ENCODE assay signal across 18 cellular contexts in genomic region chr7:70720191-70720873, GRCh38.
DNase-seq lines count a peak whose midpoint lies in the region; TF ChIP-seq lines count a peak whose summit lies in the region.
"Had no signal": no experiment of that assay in that cellular context is flagged by ENCODE, and none has a peak within 500 bp of the region (broad histone marks: within the 10 kb centered on the region; RNA-seq: fewer than 3 reads in every experiment).

No MANE protein-coding gene starts in this region.

- H4K20me1 ChIP-seq in OCI-LY7 (ENCODE audit: insufficient read depth, low read length) = no peaks in the 10 kb centered on the region; the same call in 1 of the 2 replicates

- no peak overlapping the region for H3K4me3 Mint-ChIP-seq in MCF 10A (ENCODE audit: unreplicated experiment)
- H3K4me3 Mint-ChIP-seq: activated CD8-positive, alpha-beta T cell treated with anti-CD3 and anti-CD28 coated beads, Interleukin-2, amount 10 ng/mL, durations not matched to agents 7 days and 5 days had no signal

- DNase-seq in breast epithelium (ENCODE audit: low spot score in 2 of 2) = no peak
- DNase-seq in MCF 10A (ENCODE audit: unreplicated experiment) = no peak
- DNase-seq in OCI-LY7 (ENCODE audit: low spot score) = no peak
- peak; percentile 68 for DNase-seq in foreskin melanocyte
- no peak for DNase-seq in islet precursor cell
- DNase-seq in GM20000 (ENCODE audit: low spot score) = no peak
- DNase-seq in RKO (ENCODE audit: low spot score) = no peak
- DNase-seq in NCI-H2171 treated with DMSO at 0.1 percent for 48 hours (lab: John Stamatoyannopoulos, UW) = no peak
- DNase-seq: ACHN; activated CD8-positive, alpha-beta T cell treated with anti-CD3 and anti-CD28 coated beads, Interleukin-2, amount 10 ng/mL, durations not matched to agents 7 days and 5 days; anterior cingulate cortex; Calu3; dermis blood vessel endothelial cell; HCEC 1CT; hypothalamus; left colon; SK-N-SH; testis had no signal

- POLR2A ChIA-PET in MCF 10A (lab: Yijun Ruan, JAX) = no interaction called here
- POLR2A ChIA-PET in OCI-LY7 (lab: Charles Lee) = interaction anchor here (0.5 to 1.4 kb wide), 2 partner anchors 27 to 514 kb away, joined by 3 read pairs; no protein-coding TSS in a partner anchor

- H3K27ac Mint-ChIP-seq in MCF 10A (ENCODE audit: low read depth, unreplicated experiment) = no peak overlapping the region
- H3K27ac Mint-ChIP-seq: activated CD8-positive, alpha-beta T cell treated with anti-CD3 and anti-CD28 coated beads, Interleukin-2, amount 10 ng/mL, durations not matched to agents 7 days and 5 days had no signal

- H3K4me3 ChIP-seq in breast epithelium = no peak overlapping the region
- H3K4me3 ChIP-seq in OCI-LY7 (ENCODE audit: low read depth, low read length, poor library complexity, severe bottlenecking) = no peak overlapping the region
- H3K4me3 ChIP-seq: testis had no signal

- intact Hi-C loops in breast epithelium (cut with DNase I; ENCODE audit: low total_unique reads) = no loop called here
- intact Hi-C loops in MCF 10A (cut with micrococcal nuclease) = no loop called here
- intact Hi-C loops in OCI-LY7 (cut with micrococcal nuclease; ENCODE audit: unreplicated experiment) = no loop called here

- H3K4me2 ChIP-seq in OCI-LY7 (ENCODE audit: low read length) = no peak overlapping the region
- H3K4me2 ChIP-seq: SK-N-SH had no signal

- no peaks in the 10 kb centered on the region for H3K9me2 ChIP-seq in OCI-LY7 (ENCODE audit: insufficient read depth, low read length)
- H3K9me2 ChIP-seq: SK-N-SH had no signal

- BruUV-seq in MCF 10A (replicated peaks; lab: Mats Ljungman, UMichigan) (no TSS peak), OCI-LY7 (replicated peaks; lab: Mats Ljungman, UMichigan) (no TSS peak)

- no peaks in the 10 kb centered on the region for H3K27me3 ChIP-seq in breast epithelium
- H3K27me3 ChIP-seq: testis had no signal

- no peak overlapping the region for H2AFZ ChIP-seq in OCI-LY7 (ENCODE audit: low read length)

- no peaks in the 10 kb centered on the region for H3K9me3 ChIP-seq in breast epithelium
- H3K9me3 ChIP-seq in OCI-LY7 (ENCODE audit: low read length) = peaks cover 4% of the 10 kb centered on the region; the same call in 1 of the 2 replicates
- H3K9me3 ChIP-seq: SK-N-SH, testis had no signal

- H3K27ac ChIP-seq in breast epithelium (peak overlapping the region; percentile 39 to 59), OCI-LY7 (ENCODE audit: low read depth, low read length, poor library complexity, severe bottlenecking) (no peak overlapping the region)
- H3K27ac ChIP-seq: testis had no signal

- no peaks in the 10 kb centered on the region for H3K36me3 Mint-ChIP-seq in MCF 10A (ENCODE audit: insufficient read depth, unreplicated experiment)

- no peaks in the 10 kb centered on the region for H3K27me3 Mint-ChIP-seq in MCF 10A (ENCODE audit: insufficient read depth, unreplicated experiment)

- no peaks in the 10 kb centered on the region for H3K4me1 Mint-ChIP-seq in MCF 10A (ENCODE audit: insufficient read depth, unreplicated experiment)

- TF ChIP-seq CTCF in breast epithelium (IDR thresholded peaks at IDR 0.05) = no peak
- TF ChIP-seq CTCF in MCF 10A (IDR thresholded peaks at IDR 0.05; ENCODE audit: unreplicated experiment) = no peak
- peak; percentile 33; the same call in 1 of the 2 replicates for TF ChIP-seq CTCF in OCI-LY7 (conservative IDR thresholded peaks at IDR 0.05; ENCODE audit: low read length)
- TF ChIP-seq CTCF in GM20000 (IDR thresholded peaks at IDR 0.05; ENCODE audit: extremely low read depth, missing control alignments) = no peak

- H3K4me1 ChIP-seq in breast epithelium (peaks cover 0 to 8% of the 10 kb centered on the region in 2 donors), OCI-LY7 (ENCODE audit: insufficient read depth, low read length, poor library complexity, severe bottlenecking) (peaks cover 18% of the 10 kb centered on the region)
- H3K4me1 ChIP-seq: testis had no signal

- no peaks in the 10 kb centered on the region for H3K9me3 Mint-ChIP-seq in MCF 10A (ENCODE audit: unreplicated experiment)

- no peaks in the 10 kb centered on the region for H3K79me2 ChIP-seq in OCI-LY7 (ENCODE audit: insufficient read depth, low read depth, low read length)

- CTCF ChIA-PET in MCF 10A (lab: Yijun Ruan, JAX) = no interaction called here
- CTCF ChIA-PET in OCI-LY7 (lab: Charles Lee; ENCODE audit: unreplicated experiment) = interaction anchor here (1.0 kb wide), 1 partner anchor 88 kb away, joined by 4 read pairs; no protein-coding TSS in a partner anchor

- TF ChIP-seq POLR2A in breast epithelium (IDR thresholded peaks at IDR 0.05) = no peak

- H3K36me3 ChIP-seq in breast epithelium = no peaks in the 10 kb centered on the region
- no peaks in the 10 kb centered on the region for H3K36me3 ChIP-seq in OCI-LY7 (ENCODE audit: insufficient read depth, low read length)
